Comparison of ENCODE assay signal across 9 cellular contexts in genomic region chr3:150830094-150830681, GRCh38.
DNase-seq lines count a peak whose midpoint lies in the region; ATAC-seq, FAIRE-seq and TF ChIP-seq lines count a peak whose summit lies in the region.
"Had no signal": no experiment of that assay in that cellular context is flagged by ENCODE, and none has a peak within 500 bp of the region (broad histone marks: within the 10 kb centered on the region; RNA-seq: fewer than 3 reads in every experiment).

No MANE protein-coding gene starts in this region.

- H3K4me2 ChIP-seq in A549, result no peak overlapping the region

- POLR2A ChIA-PET in A549 (lab: Yijun Ruan, JAX), result no interaction called here

- FAIRE-seq in A549 (lab: Jason Lieb, UNC), result no peak

- TF ChIP-seq POLR2A in A549 (IDR thresholded peaks at IDR 0.05; ENCODE audit: low read length), result no peak

- TF ChIP-seq RAD21 in A549 (conservative IDR thresholded peaks at IDR 0.05 in 1 of 2, IDR thresholded peaks at IDR 0.05 in 1 of 2) (peak in 1 of 2 experiments; percentile 8; a peak in 1 of 5 replicates), Ishikawa (IDR thresholded peaks at IDR 0.05; ENCODE audit: low read depth) (peak; percentile 34)

- H3K4me3 ChIP-seq in A549 (no peak overlapping the region), GM12875 (ENCODE audit: low read depth, low read length) (no peak overlapping the region)

- H3K9me3 ChIP-seq in A549, result no peaks in the 10 kb centered on the region

- TF ChIP-seq CTCF in A549 (IDR thresholded peaks at IDR 0.05) (0 out of 3 replicates have a peak, but pooled peaks have one; percentile 11), GM12875 (IDR thresholded peaks at IDR 0.05; ENCODE audit: borderline replicate concordance, insufficient read depth, low read depth, low read length) (peak; percentile 58; the same call in 1 of the 2 replicates)

- no peaks in the 10 kb centered on the region for H3K4me1 ChIP-seq in A549

- CTCF ChIA-PET in A549 (lab: Yijun Ruan, JAX), result interaction anchor here (0.6 to 2.0 kb wide), 4 partner anchors 9 to 596 kb away, joined by 3 to 9 read pairs (median 3); no protein-coding TSS in a partner anchor

- ATAC-seq in A549, result peak; percentile 64 to 85; a peak in 4 of 6 replicates
- ATAC-seq in GM18520 (IDR thresholded peaks at IDR 0.05; ENCODE audit: unreplicated experiment), result no peak

- WGBS in A549 (ENCODE audit: missing lambda C conversion rate), result 61% methylated on average over 6 of the region's 6 CpGs

- no peak for TF ChIP-seq EP300 in A549 (IDR thresholded peaks at IDR 0.05)
- no peak for TF ChIP-seq EP300 in Ishikawa (IDR thresholded peaks at IDR 0.05; ENCODE audit: borderline replicate concordance)

- DNase-seq in A549 (ENCODE audit: low read depth in 1 of 2, low spot score in 1 of 2) (peak; percentile 16 to 32), cerebellar cortex (ENCODE audit: low spot score) (peak; percentile 6), hepatic stellate cell (ENCODE audit: low spot score) (no peak), amygdala (lab: John Stamatoyannopoulos, UW) (no peak), hippocampal formation (lab: John Stamatoyannopoulos, UW) (no peak)
- DNase-seq: NCI-H1105 treated with DMSO at 0.1 percent for 48 hours had no signal

- H3K27ac ChIP-seq in A549, result no peak overlapping the region

TF ChIP-seq in A549, 52 proteins besides CTCF, POLR2A, EP300 and RAD21:
- TF ChIP-seq EHF (CRISPR knock-in tag; IDR thresholded peaks at IDR 0.05), result no peak
- TF ChIP-seq HOXA7 (CRISPR knock-in tag; IDR thresholded peaks at IDR 0.05), result no peak
- TF ChIP-seq RNF2 (IDR thresholded peaks at IDR 0.05; ENCODE audit: borderline replicate concordance, low read depth), result no peak
- TF ChIP-seq E2F6 (IDR thresholded peaks at IDR 0.05; ENCODE audit: borderline replicate concordance, low read depth), result no peak
- no peak for TF ChIP-seq NPAS2 (CRISPR knock-in tag; IDR thresholded peaks at IDR 0.05; ENCODE audit: borderline replicate concordance)
- TF ChIP-seq NFE2L2 (conservative IDR thresholded peaks at IDR 0.05; ENCODE audit: low read length), result no peak
- no peak for TF ChIP-seq HDAC2 (IDR thresholded peaks at IDR 0.05)
- no peak for TF ChIP-seq MYC (IDR thresholded peaks at IDR 0.05; ENCODE audit: borderline replicate concordance, low read length)
- TF ChIP-seq KDM1A (IDR thresholded peaks at IDR 0.05; ENCODE audit: low read depth), result no peak

TF ChIP-seq in Ishikawa, 13 proteins besides CTCF, POLR2A, EP300 and RAD21:
- TF ChIP-seq CEBPB (IDR thresholded peaks at IDR 0.05) (no peak), REST (IDR thresholded peaks at IDR 0.05; ENCODE audit: low read depth) (no peak)

Comparison
In these comparisons a context has a peak if more than half of its experiments do, and no peak if none do; other contexts are left out.
1. DNase-seq: peak in A549 (2 of 2) and cerebellar cortex (single experiment); none in hepatic stellate cell (single experiment), amygdala (0 of 56) and hippocampal formation (0 of 2).